ENCODE assay signal across 8 cellular contexts in the genomic region with DNA sequence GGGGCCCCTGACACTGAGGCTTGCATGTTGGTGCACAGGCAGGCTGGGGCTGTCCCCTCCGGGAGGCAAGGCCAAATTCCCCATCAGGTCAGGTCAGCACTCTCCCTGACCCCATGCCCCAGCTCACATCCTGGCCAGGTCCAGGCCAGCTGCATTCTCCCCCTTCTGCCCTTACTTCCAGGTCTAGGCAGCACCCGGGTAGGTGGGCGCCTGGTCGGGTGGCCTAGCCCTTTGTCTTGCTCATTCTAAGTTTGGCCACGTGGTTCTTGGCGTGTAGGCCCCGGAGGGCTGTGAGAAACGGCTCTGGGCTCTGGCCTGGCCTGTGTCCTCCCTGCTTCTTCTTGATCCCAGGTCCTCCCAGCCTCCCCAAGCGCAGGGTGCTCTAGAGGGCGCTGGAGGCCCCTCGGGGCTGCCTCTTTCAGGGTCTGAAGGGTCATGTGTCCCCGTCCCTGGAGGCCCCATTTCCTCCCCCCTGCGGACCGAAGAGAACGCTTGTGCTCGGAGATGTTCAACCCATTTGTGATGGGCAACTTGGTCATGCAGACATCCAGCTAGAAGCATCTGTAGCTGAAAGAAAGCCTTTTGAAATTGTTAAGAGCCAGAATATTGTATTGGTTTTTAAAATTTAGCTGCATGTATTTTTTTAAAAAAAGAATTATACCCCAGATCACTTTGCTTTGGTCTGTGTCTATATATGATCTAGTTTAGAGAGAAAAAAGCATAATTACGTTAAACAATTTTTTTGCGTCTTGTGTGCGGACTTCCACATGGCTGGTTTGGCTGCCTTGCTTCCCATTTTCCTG. TPM values are rescaled to one million over a fixed set of nuclear protein-coding genes. Genes with fewer than 3 reads are reported as not detected.
DNase-seq lines count a peak whose midpoint lies in the region; TF ChIP-seq lines count a peak whose summit lies in the region.

No MANE protein-coding gene starts in this region.

- TF ChIP-seq CTCF in cardiac fibroblast (IDR thresholded peaks at IDR 0.05; ENCODE audit: low read depth, low read length), result peak; percentile 48

- H3K4me3 ChIP-seq in cardiac fibroblast (replicated peaks in 1 of 2; ENCODE audit: low read depth in 2 of 2, low read length in 2 of 2), result no peak overlapping the region

- peak; percentile 37 for DNase-seq in CD1c-positive myeloid dendritic cell (ENCODE audit: extremely low spot score)
- DNase-seq in HuH-7 (ENCODE audit: low spot score), result peak; percentile 93
- peak; percentile 67 to 74 for DNase-seq in cardiac fibroblast (ENCODE audit: low read depth in 2 of 2)
- peak; percentile 44 to 53 for DNase-seq in lung microvascular endothelial cell (ENCODE audit: low read depth in 2 of 2)
- DNase-seq in effector CD4-positive, alpha-beta T cell, result no peak
- no peak for DNase-seq in NCI-H2029 treated with DMSO at 0.1 percent for 48 hours (lab: John Stamatoyannopoulos, UW)
- no peak for DNase-seq in HK-2 (ENCODE audit: unreplicated experiment)
- DNase-seq in NCI-H510A (lab: John Stamatoyannopoulos, UW), result no peak

RNA-seq across cellular contexts. Expression of gene BAHCC1, which starts 6.7 kb away (rescaled TPM):
- total RNA-seq in lung microvascular endothelial cell, result 2.6 TPM in 2 replicates

Comparison
In these comparisons a context has a peak if more than half of its experiments do, and no peak if none do; other contexts are left out.
1. DNase-seq: peak in CD1c-positive myeloid dendritic cell (single experiment), HuH-7 (single experiment), cardiac fibroblast (2 of 2) and lung microvascular endothelial cell (2 of 2); none in effector CD4-positive, alpha-beta T cell (single experiment), NCI-H2029 treated with DMSO at 0.1 percent for 48 hours (single experiment), HK-2 (single experiment) and NCI-H510A (single experiment).